In the genomic region with DNA sequence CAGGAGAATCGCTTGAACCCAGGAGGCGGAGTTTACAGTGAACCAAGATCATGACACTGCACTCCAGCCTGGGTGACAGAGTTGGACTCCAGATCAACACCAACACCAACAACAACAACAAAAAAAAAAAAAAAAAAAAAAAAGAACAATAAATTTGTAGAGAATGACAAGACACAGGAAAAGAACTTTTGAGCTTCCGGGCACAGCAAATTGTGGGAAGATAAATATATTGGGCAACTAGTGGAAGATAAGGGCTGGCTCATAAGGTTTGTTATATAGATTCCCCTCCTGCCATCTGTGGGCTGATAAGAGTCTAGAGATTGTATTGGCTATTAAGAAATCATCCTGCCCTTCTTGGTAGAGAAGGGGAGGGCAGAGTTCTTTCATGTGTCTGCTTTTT, we compare ENCODE assay signal across 1 cellular context.
TF ChIP-seq lines count a peak whose summit lies in the region.

No MANE protein-coding gene starts in this region.

TF ChIP-seq in K562, 482 proteins besides CTCF, POLR2A, EP300 and RAD21:
- no peak for TF ChIP-seq DMBX1 (CRISPR knock-in tag; IDR thresholded peaks at IDR 0.05; ENCODE audit: borderline replicate concordance)
- TF ChIP-seq CBFA2T3 (IDR thresholded peaks at IDR 0.05), result peak; percentile 71
- TF ChIP-seq TCF3 (CRISPR knock-in tag; IDR thresholded peaks at IDR 0.05), result peak; percentile 37; the same call in 1 of the 2 replicates
- peak; percentile 47; the same call in 1 of the 2 replicates for TF ChIP-seq SOX6 (IDR thresholded peaks at IDR 0.05)
- TF ChIP-seq TAL1 (IDR thresholded peaks at IDR 0.05), result peak; percentile 42
- no peak for TF ChIP-seq BMI1 (IDR thresholded peaks at IDR 0.05; ENCODE audit: low read length)
- TF ChIP-seq, protein P1, sequence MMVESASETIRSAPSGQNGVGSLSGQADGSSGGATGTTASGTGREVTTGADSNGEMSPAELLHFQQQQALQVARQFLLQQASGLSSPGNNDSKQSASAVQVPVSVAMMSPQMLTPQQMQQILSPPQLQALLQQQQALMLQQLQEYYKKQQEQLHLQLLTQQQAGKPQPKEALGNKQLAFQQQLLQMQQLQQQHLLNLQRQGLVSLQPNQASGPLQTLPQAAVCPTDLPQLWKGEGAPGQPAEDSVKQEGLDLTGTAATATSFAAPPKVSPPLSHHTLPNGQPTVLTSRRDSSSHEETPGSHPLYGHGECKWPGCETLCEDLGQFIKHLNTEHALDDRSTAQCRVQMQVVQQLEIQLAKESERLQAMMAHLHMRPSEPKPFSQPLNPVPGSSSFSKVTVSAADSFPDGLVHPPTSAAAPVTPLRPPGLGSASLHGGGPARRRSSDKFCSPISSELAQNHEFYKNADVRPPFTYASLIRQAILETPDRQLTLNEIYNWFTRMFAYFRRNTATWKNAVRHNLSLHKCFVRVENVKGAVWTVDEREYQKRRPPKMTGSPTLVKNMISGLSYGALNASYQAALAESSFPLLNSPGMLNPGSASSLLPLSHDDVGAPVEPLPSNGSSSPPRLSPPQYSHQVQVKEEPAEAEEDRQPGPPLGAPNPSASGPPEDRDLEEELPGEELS (CRISPR knock-in tag; IDR thresholded peaks at IDR 0.05; ENCODE audit: borderline replicate concordance), result no peak
- TF ChIP-seq ZNF316 (IDR thresholded peaks at IDR 0.05), result no peak
- no peak for TF ChIP-seq NBN (IDR thresholded peaks at IDR 0.05; ENCODE audit: low read depth)
- TF ChIP-seq, protein P2, sequence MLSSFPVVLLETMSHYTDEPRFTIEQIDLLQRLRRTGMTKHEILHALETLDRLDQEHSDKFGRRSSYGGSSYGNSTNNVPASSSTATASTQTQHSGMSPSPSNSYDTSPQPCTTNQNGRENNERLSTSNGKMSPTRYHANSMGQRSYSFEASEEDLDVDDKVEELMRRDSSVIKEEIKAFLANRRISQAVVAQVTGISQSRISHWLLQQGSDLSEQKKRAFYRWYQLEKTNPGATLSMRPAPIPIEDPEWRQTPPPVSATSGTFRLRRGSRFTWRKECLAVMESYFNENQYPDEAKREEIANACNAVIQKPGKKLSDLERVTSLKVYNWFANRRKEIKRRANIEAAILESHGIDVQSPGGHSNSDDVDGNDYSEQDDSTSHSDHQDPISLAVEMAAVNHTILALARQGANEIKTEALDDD (IDR thresholded peaks at IDR 0.05), result 0 out of 2 replicates have a peak, but pooled peaks have one; percentile 11
- TF ChIP-seq, protein P3, sequence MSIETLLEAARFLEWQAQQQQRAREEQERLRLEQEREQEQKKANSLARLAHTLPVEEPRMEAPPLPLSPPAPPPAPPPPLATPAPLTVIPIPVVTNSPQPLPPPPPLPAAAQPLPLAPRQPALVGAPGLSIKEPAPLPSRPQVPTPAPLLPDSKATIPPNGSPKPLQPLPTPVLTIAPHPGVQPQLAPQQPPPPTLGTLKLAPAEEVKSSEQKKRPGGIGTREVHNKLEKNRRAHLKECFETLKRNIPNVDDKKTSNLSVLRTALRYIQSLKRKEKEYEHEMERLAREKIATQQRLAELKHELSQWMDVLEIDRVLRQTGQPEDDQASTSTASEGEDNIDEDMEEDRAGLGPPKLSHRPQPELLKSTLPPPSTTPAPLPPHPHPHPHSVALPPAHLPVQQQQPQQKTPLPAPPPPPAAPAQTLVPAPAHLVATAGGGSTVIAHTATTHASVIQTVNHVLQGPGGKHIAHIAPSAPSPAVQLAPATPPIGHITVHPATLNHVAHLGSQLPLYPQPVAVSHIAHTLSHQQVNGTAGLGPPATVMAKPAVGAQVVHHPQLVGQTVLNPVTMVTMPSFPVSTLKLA (conservative IDR thresholded peaks at IDR 0.05), result no peak
- no peak for TF ChIP-seq ZBTB17 (CRISPR knock-in tag; IDR thresholded peaks at IDR 0.05)
- no peak for TF ChIP-seq MCM2 (IDR thresholded peaks at IDR 0.05; ENCODE audit: low read depth)
- TF ChIP-seq MAZ (CRISPR knock-in tag; conservative IDR thresholded peaks at IDR 0.05 in 1 of 2, IDR thresholded peaks at IDR 0.05 in 1 of 2), result no peak
- TF ChIP-seq, protein P4, sequence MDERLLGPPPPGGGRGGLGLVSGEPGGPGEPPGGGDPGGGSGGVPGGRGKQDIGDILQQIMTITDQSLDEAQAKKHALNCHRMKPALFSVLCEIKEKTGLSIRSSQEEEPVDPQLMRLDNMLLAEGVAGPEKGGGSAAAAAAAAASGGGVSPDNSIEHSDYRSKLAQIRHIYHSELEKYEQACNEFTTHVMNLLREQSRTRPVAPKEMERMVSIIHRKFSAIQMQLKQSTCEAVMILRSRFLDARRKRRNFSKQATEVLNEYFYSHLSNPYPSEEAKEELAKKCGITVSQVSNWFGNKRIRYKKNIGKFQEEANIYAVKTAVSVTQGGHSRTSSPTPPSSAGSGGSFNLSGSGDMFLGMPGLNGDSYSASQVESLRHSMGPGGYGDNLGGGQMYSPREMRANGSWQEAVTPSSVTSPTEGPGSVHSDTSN (CRISPR knock-in tag; IDR thresholded peaks at IDR 0.05; ENCODE audit: low read depth), result no peak
- TF ChIP-seq, protein P4 (tag; conservative IDR thresholded peaks at IDR 0.05; ENCODE audit: low read depth), result no peak
- TF ChIP-seq ZNF79 (CRISPR knock-in tag; IDR thresholded peaks at IDR 0.05; ENCODE audit: low read depth), result no peak
- TF ChIP-seq TEAD4 (IDR thresholded peaks at IDR 0.05; ENCODE audit: low read length), result peak; percentile 58; the same call in 1 of the 2 replicates
- TF ChIP-seq TEAD4 (CRISPR knock-in tag; IDR thresholded peaks at IDR 0.05; ENCODE audit: borderline replicate concordance), result no peak
- TF ChIP-seq RCOR1 (IDR thresholded peaks at IDR 0.05; ENCODE audit: borderline replicate concordance in 1 of 2, low read depth in 2 of 2, low read length in 2 of 2), result 0 out of 4 replicates have a peak, but pooled peaks of 1 of the 2 experiments have one; percentile 23
- TF ChIP-seq ELF4 (CRISPR knock-in tag; IDR thresholded peaks at IDR 0.05), result no peak
- no peak for TF ChIP-seq ZNF24 (IDR thresholded peaks at IDR 0.05)
- TF ChIP-seq, protein P5, sequence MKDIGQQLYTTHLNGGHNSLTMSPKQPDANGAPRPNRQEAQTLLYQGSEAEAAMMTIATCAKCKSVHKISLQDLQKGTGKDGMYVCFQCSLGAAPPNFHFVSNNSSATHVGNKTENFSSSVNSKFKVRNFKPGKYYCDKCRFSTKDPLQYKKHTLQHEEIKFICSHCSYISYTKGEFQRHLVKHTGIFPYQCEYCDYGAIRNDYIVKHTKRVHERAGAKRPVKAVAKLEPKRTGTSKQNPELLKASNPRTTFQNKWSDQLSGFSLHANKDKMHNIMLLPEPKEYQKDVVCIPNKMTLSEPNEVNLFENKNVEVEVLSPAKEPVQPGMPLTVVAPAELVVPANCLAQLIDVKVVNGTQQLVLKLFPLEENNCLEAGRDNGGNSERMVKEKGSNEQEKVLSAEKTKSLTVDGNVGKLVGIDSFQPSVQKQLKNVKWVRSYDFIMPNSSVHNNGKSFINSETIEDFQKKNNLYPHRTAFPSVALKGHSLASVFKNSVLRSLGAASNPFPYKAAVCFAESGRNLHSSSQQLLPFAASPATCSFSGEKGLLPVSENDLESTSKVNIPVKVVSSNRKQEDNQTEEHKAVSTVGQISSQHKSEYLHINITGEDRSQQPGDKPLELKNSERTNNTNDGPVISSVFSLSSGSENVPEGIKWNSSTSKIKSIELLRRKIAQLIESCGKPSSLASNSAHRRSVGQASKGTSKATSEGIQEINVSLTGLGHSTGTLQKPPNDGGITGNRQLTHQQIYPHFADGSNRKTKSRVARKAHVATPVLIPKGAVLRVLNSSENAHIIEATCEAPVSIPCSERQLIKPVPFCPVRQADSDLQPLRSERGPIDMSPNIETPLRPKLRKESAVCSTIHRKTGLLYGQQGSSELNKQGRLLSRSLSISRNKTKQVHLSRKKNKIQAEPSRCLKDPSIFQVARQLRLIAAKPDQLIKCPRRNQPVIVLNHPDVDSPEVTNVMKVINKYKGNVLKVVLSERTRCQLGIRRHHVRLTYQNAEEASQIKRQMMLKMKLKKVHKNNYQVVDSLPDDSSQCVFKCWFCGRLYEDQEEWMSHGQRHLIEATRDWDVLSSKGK (CRISPR knock-in tag; IDR thresholded peaks at IDR 0.05), result no peak
- no peak for TF ChIP-seq HOXB6 (CRISPR knock-in tag; IDR thresholded peaks at IDR 0.05; ENCODE audit: borderline replicate concordance)
- TF ChIP-seq, protein P6, sequence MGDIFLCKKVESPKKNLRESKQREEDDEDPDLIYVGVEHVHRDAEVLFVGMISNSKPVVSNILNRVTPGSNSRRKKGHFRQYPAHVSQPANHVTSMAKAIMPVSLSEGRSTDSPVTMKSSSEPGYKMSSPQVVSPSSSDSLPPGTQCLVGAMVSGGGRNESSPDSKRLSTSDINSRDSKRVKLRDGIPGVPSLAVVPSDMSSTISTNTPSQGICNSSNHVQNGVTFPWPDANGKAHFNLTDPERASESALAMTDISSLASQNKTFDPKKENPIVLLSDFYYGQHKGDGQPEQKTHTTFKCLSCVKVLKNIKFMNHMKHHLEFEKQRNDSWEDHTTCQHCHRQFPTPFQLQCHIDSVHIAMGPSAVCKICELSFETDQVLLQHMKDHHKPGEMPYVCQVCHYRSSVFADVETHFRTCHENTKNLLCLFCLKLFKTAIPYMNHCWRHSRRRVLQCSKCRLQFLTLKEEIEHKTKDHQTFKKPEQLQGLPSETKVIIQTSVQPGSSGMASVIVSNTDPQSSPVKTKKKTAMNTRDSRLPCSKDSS (IDR thresholded peaks at IDR 0.05; ENCODE audit: low read depth, partially characterized antibody), result no peak
- peak; percentile 27; the same call in 1 of the 2 replicates for TF ChIP-seq NFE2 (IDR thresholded peaks at IDR 0.05; ENCODE audit: low read depth)
- peak; percentile 17 for TF ChIP-seq MEIS2 (IDR thresholded peaks at IDR 0.05; ENCODE audit: partially characterized antibody)
- TF ChIP-seq, protein P7, sequence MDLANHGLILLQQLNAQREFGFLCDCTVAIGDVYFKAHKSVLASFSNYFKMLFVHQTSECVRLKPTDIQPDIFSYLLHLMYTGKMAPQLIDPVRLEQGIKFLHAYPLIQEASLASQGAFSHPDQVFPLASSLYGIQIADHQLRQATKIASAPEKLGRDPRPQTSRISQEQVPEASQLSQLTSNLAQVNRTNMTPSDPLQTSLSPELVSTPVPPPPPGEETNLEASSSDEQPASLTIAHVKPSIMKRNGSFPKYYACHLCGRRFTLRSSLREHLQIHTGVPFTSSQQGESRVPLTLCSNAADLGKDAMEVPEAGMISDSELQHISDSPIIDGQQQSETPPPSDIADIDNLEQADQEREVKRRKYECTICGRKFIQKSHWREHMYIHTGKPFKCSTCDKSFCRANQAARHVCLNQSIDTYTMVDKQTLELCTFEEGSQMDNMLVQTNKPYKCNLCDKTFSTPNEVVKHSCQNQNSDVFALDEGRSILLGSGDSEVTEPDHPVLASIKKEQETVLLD (IDR thresholded peaks at IDR 0.05), result no peak
- TF ChIP-seq ARID1B (IDR thresholded peaks at IDR 0.05), result peak; percentile 67
- peak; percentile 62; the same call in 1 of the 2 replicates for TF ChIP-seq ZNF384 (IDR thresholded peaks at IDR 0.05; ENCODE audit: low read depth, low read length)
- no peak for TF ChIP-seq ZC3H8 (IDR thresholded peaks at IDR 0.05)
- TF ChIP-seq SMARCE1 (IDR thresholded peaks at IDR 0.05), result peak; percentile 27; the same call in 1 of the 2 replicates
- TF ChIP-seq ZNF444 (CRISPR knock-in tag; IDR thresholded peaks at IDR 0.05), result no peak
- peak; percentile 51 for TF ChIP-seq GABPA (tag; conservative IDR thresholded peaks at IDR 0.05; ENCODE audit: low read depth)
- TF ChIP-seq CEBPB (tag; IDR thresholded peaks at IDR 0.05), result peak; percentile 76
- no peak for TF ChIP-seq CEBPG (CRISPR knock-in tag; IDR thresholded peaks at IDR 0.05)
- TF ChIP-seq CEBPG (tag; conservative IDR thresholded peaks at IDR 0.05 in 1 of 2, IDR thresholded peaks at IDR 0.05 in 1 of 2), result peak; percentile 64 to 79; a peak in 3 of 4 replicates
- peak; percentile 37; the same call in 1 of the 2 replicates for TF ChIP-seq CBFA2T2 (conservative IDR thresholded peaks at IDR 0.05)
- peak; percentile 48; the same call in 1 of the 2 replicates for TF ChIP-seq SMARCA4 (IDR thresholded peaks at IDR 0.05)
- TF ChIP-seq YBX1 (IDR thresholded peaks at IDR 0.05), result no peak
- TF ChIP-seq RBFOX2 (IDR thresholded peaks at IDR 0.05; ENCODE audit: low read depth, low read length), result no peak
- peak; percentile 9; the same call in 1 of the 2 replicates for TF ChIP-seq STAT5A (IDR thresholded peaks at IDR 0.05; ENCODE audit: borderline replicate concordance, low read length)
